11 cellular contexts compared by ENCODE assay signal in the genomic region with DNA sequence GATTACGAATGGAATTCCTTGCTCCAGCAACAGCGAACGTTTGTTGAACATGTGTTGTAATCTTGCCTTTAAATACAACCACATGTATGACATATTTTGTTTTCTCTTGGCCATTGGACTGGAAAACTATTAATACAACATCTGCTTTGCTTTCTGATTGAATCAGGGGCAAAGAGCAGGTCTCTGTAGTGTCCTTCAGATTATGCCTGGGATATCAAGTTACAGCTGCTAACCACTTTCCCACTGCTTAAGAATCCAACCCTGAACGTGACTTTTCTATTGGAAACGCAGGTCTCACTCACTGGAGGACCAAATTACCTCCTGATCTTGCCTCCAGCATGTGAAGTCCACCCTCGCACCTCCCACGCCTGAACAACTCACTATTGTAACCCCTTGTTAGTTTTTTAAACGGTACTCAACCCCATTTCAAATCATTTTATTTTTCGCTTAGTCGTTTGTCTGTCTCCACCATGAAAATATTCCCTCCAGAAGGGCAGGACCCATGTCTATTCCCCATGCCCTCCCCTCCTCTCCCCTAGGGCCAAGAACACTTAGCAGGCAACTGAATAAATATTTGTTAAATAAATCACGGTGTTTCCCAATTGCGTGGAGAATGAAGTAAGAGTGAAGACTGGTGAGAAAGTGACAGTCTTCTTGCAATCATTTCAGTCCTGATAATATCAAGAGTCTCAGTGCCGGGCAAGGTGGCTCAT. TPM values are rescaled to one million over a fixed set of nuclear protein-coding genes. Genes with fewer than 3 reads are reported as not detected.
DNase-seq lines count a peak whose midpoint lies in the region; ATAC-seq and TF ChIP-seq lines count a peak whose summit lies in the region.
"Had no signal": no experiment of that assay in that cellular context is flagged by ENCODE, and none has a peak within 500 bp of the region (broad histone marks: within the 10 kb centered on the region; RNA-seq: fewer than 3 reads in every experiment).

No MANE protein-coding gene starts in this region.

- no peak overlapping the region for H3K27ac Mint-ChIP-seq in activated naive CD4-positive, alpha-beta T cell treated with anti-CD3 and anti-CD28 coated beads for 36 hours

- H3K4me1 ChIP-seq in vagina: peaks cover 54% of the 10 kb centered on the region
- H3K4me1 ChIP-seq: BLaER1 had no signal

- no peaks in the 10 kb centered on the region for H3K36me3 ChIP-seq in vagina
- H3K36me3 ChIP-seq: BLaER1 had no signal

- peak overlapping the region; percentile 54 for H3K27ac ChIP-seq in vagina
- H3K27ac ChIP-seq: BLaER1, KMS-11 had no signal

- intact Hi-C loops in vagina (cut with DNase I): loop anchor here (10.0 kb wide), 2 partner anchors 59 to 171 kb away; no protein-coding TSS in a partner anchor
- intact Hi-C loops in activated naive CD4-positive, alpha-beta T cell treated with anti-CD3 and anti-CD28 coated beads for 36 hours (cut with micrococcal nuclease): no loop called here

- no peak overlapping the region for H3K4me3 ChIP-seq in vagina
- H3K4me3 ChIP-seq: BLaER1 had no signal

- peaks cover 16% of the 10 kb centered on the region for H3K27me3 Mint-ChIP-seq in activated naive CD4-positive, alpha-beta T cell treated with anti-CD3 and anti-CD28 coated beads for 36 hours (ENCODE audit: low read depth)

- H3K4me1 Mint-ChIP-seq in activated naive CD4-positive, alpha-beta T cell treated with anti-CD3 and anti-CD28 coated beads for 36 hours (ENCODE audit: low read depth): peaks cover 2% of the 10 kb centered on the region

- no peaks in the 10 kb centered on the region for H3K9me3 ChIP-seq in vagina
- H3K9me3 ChIP-seq: BLaER1 had no signal

- ATAC-seq in HG03460 (IDR thresholded peaks at IDR 0.05; ENCODE audit: unreplicated experiment): no peak

- no peak for TF ChIP-seq CTCF in vagina (IDR thresholded peaks at IDR 0.05)

- H3K9me3 Mint-ChIP-seq in activated naive CD4-positive, alpha-beta T cell treated with anti-CD3 and anti-CD28 coated beads for 36 hours: no peaks in the 10 kb centered on the region

- H3K27me3 ChIP-seq in vagina: no peaks in the 10 kb centered on the region
- H3K27me3 ChIP-seq: BLaER1 had no signal

- no peak for TF ChIP-seq POLR2A in vagina (IDR thresholded peaks at IDR 0.05)

- peak; percentile 12 for DNase-seq in activated effector memory CD4-positive, alpha-beta T cell treated with anti-CD3 and anti-CD28 coated beads, Interleukin-2, amount 50 U/mL, for 16 hours
- DNase-seq in activated effector memory CD4-positive, alpha-beta T cell treated with Interleukin-2 at 50 U/mL for 16 hours: no peak
- DNase-seq in astrocyte of the hippocampus (ENCODE audit: low read depth, low spot score) (peak; percentile 47), kidney tubule cell (ENCODE audit: low spot score) (peak; percentile 87), vagina (ENCODE audit: extremely low spot score in 2 of 2) (no peak)
- no peak for DNase-seq in activated naive CD4-positive, alpha-beta T cell treated with anti-CD3 and anti-CD28 coated beads for 36 hours
- no peak for DNase-seq in activated naive CD4-positive, alpha-beta T cell (lab: John Stamatoyannopoulos, UW)
- DNase-seq: effector memory CD4-positive, alpha-beta T cell had no signal

- CTCF ChIA-PET in activated naive CD4-positive, alpha-beta T cell treated with anti-CD3 and anti-CD28 coated beads for 36 hours (lab: Charles Lee): no interaction called here

- no peak overlapping the region for H3K4me3 Mint-ChIP-seq in activated naive CD4-positive, alpha-beta T cell treated with anti-CD3 and anti-CD28 coated beads for 36 hours

- H3K36me3 Mint-ChIP-seq in activated naive CD4-positive, alpha-beta T cell treated with anti-CD3 and anti-CD28 coated beads for 36 hours (ENCODE audit: low read depth): no peaks in the 10 kb centered on the region

RNA-seq across cellular contexts. Expression of a gene that starts 57.4 kb away (rescaled TPM):
- 103 TPM for total RNA-seq in vagina
- 1 to 10 TPM; 8.2 to 8.4 TPM for total RNA-seq in activated naive CD4-positive, alpha-beta T cell treated with anti-CD3 and anti-CD28 coated beads for 36 hours

Comparison
In these comparisons a context has a peak if more than half of its experiments do, and no peak if none do; other contexts are left out.
1. DNase-seq: peak in activated effector memory CD4-positive, alpha-beta T cell treated with anti-CD3 and anti-CD28 coated beads, Interleukin-2, amount 50 U/mL, for 16 hours (single experiment), astrocyte of the hippocampus (single experiment) and kidney tubule cell (single experiment); none in activated effector memory CD4-positive, alpha-beta T cell treated with Interleukin-2 at 50 U/mL for 16 hours (single experiment), vagina (0 of 2), activated naive CD4-positive, alpha-beta T cell treated with anti-CD3 and anti-CD28 coated beads for 36 hours (single experiment) and activated naive CD4-positive, alpha-beta T cell (0 of 4).
2. RNA of a gene that starts 57.4 kb away (total RNA-seq): 103 TPM in vagina (single experiment); 8.2 to 8.4 TPM in activated naive CD4-positive, alpha-beta T cell treated with anti-CD3 and anti-CD28 coated beads for 36 hours; every median in the first group is over 10 times any median in the second.